In the genomic region with DNA sequence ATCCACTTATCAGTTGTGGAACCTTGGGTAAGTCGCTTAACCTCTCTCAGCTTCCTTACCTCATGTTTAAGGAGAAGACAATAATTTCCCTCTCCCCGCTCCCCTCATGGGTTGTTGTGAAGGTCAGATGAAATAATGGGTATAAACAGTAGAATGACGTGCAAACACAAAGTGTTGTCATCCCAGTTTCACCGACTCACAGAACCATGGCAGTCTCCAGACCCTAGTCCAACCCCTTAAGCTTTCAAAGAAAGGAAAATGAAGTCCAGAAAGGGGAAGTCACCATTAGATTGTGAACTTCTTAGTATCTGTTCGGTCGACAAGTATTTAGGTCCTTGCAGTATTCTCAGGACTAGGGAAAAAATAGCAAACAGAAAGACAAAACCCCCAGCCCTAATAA, we compare ENCODE assay signal across 8 cellular contexts. TPM values are rescaled to one million over a fixed set of nuclear protein-coding genes. Genes with fewer than 3 reads are reported as not detected.
A peak's percentile ranks its signal among the peaks of the same experiment; 100 is the strongest.
DNase-seq lines count a peak whose midpoint lies in the region.

No MANE protein-coding gene starts in this region.

- peak overlapping the region; percentile 96 for H3K4me3 ChIP-seq in CD8-positive, alpha-beta memory T cell (ENCODE audit: low read length)
- peak overlapping the region; percentile 78 for H3K4me3 ChIP-seq in neuron (ENCODE audit: low read length)

- peaks cover 0 to 39% (median 1%) of the 10 kb centered on the region in 3 donors for H3K36me3 Mint-ChIP-seq in CD8-positive, alpha-beta memory T cell
- H3K36me3 Mint-ChIP-seq in dendritic cell treated with granulocyte-macrophage colony-stimulating factor and Interleukin-4, amounts not matched to agents 40 ng/mL and 50 ng/mL, for 4 days (ENCODE audit: low read depth) = peaks cover 68% of the 10 kb centered on the region

- H3K27ac ChIP-seq in CD8-positive, alpha-beta memory T cell (ENCODE audit: low read depth, low read length) = peak overlapping the region; percentile 79

- no peaks in the 10 kb centered on the region for H3K9me3 Mint-ChIP-seq in CD8-positive, alpha-beta memory T cell
- no peaks in the 10 kb centered on the region for H3K9me3 Mint-ChIP-seq in dendritic cell treated with granulocyte-macrophage colony-stimulating factor and Interleukin-4, amounts not matched to agents 40 ng/mL and 50 ng/mL, for 4 days

- H3K27me3 Mint-ChIP-seq in CD8-positive, alpha-beta memory T cell = no peaks in the 10 kb centered on the region
- H3K27me3 Mint-ChIP-seq in dendritic cell treated with granulocyte-macrophage colony-stimulating factor and Interleukin-4, amounts not matched to agents 40 ng/mL and 50 ng/mL, for 4 days = no peaks in the 10 kb centered on the region

- H3K4me1 Mint-ChIP-seq in CD8-positive, alpha-beta memory T cell = peaks cover 29 to 46% (median 35%) of the 10 kb centered on the region in 3 donors
- H3K4me1 Mint-ChIP-seq in dendritic cell treated with granulocyte-macrophage colony-stimulating factor and Interleukin-4, amounts not matched to agents 40 ng/mL and 50 ng/mL, for 4 days (ENCODE audit: low read depth) = peaks cover 50% of the 10 kb centered on the region

- CTCF ChIA-PET in CD8-positive, alpha-beta memory T cell (lab: Charles Lee) = no interaction called here

- no peaks in the 10 kb centered on the region for H3K36me3 ChIP-seq in CD8-positive, alpha-beta memory T cell (ENCODE audit: insufficient read depth, low read length)
- H3K36me3 ChIP-seq in neuron (ENCODE audit: insufficient read depth, low read length) = peaks cover 12% of the 10 kb centered on the region

- no peak for DNase-seq in CD8-positive, alpha-beta memory T cell
- peak; percentile 66 for DNase-seq in NOMO-1 treated with DMSO at 0.1 percent for 48 hours (lab: John Stamatoyannopoulos, UW; ENCODE audit: unreplicated experiment)
- DNase-seq in stimulated activated CD4-positive, alpha-beta T cell treated with anti-CD3 and anti-CD28 coated beads, Interleukin-12 subunit alpha, Interleukin-12 subunit beta, amount 100 ng/mL, for 4 hours = no peak
- no peak for DNase-seq in 8988T
- no peak for DNase-seq in AG20443 (ENCODE audit: low spot score)
- DNase-seq in AG08396 (ENCODE audit: low spot score) = no peak

- no peaks in the 10 kb centered on the region for H3K9me3 ChIP-seq in CD8-positive, alpha-beta memory T cell (ENCODE audit: low read length)
- H3K9me3 ChIP-seq in neuron (ENCODE audit: low read length) = no peaks in the 10 kb centered on the region

- peak overlapping the region; percentile 88 to 98 (median 96) for H3K4me3 Mint-ChIP-seq in CD8-positive, alpha-beta memory T cell
- H3K4me3 Mint-ChIP-seq in dendritic cell treated with granulocyte-macrophage colony-stimulating factor and Interleukin-4, amounts not matched to agents 40 ng/mL and 50 ng/mL, for 4 days = peak overlapping the region; percentile 99

- no peak overlapping the region for H2AFZ ChIP-seq in neuron (ENCODE audit: low read depth, low read length)

- H3K27me3 ChIP-seq in CD8-positive, alpha-beta memory T cell (ENCODE audit: insufficient read depth, low read length, poor library complexity, severe bottlenecking) = no peaks in the 10 kb centered on the region
- no peaks in the 10 kb centered on the region for H3K27me3 ChIP-seq in neuron (ENCODE audit: insufficient read depth, low read length)

- intact Hi-C loops in dendritic cell treated with granulocyte-macrophage colony-stimulating factor and Interleukin-4, amounts not matched to agents 40 ng/mL and 50 ng/mL, for 4 days (cut with micrococcal nuclease) = loop anchor here (2.0 kb wide), 2 partner anchors 27 to 35 kb away; a partner anchor contains a TSS

- peak overlapping the region in 5 of 8 donors; percentile 37 to 97 (median 90) for H3K27ac Mint-ChIP-seq in CD8-positive, alpha-beta memory T cell
- H3K27ac Mint-ChIP-seq in dendritic cell treated with granulocyte-macrophage colony-stimulating factor and Interleukin-4, amounts not matched to agents 40 ng/mL and 50 ng/mL, for 4 days = peak overlapping the region; percentile 97

- POLR2A ChIA-PET in CD8-positive, alpha-beta memory T cell (lab: Charles Lee) = no interaction called here

- H3K4me1 ChIP-seq in CD8-positive, alpha-beta memory T cell (ENCODE audit: insufficient read depth, low read length) = peaks cover 16% of the 10 kb centered on the region
- peaks cover 10% of the 10 kb centered on the region for H3K4me1 ChIP-seq in neuron (ENCODE audit: insufficient read depth, low read length)

RNA-seq across cellular contexts. Expression of a gene that starts 1.1 kb away (rescaled TPM):
- total RNA-seq in CD8-positive, alpha-beta memory T cell = 10 to 100 TPM; 61.9 to 67.4 TPM
- 134 TPM for polyA plus RNA-seq in CD8-positive, alpha-beta memory T cell

RNA-seq across cellular contexts. Expression of a gene that starts 2.1 kb away (rescaled TPM):
- total RNA-seq in CD8-positive, alpha-beta memory T cell = 10 to 100 TPM; 59.4 to 61.9 TPM
- polyA plus RNA-seq in CD8-positive, alpha-beta memory T cell = 15.6 TPM

RNA-seq across cellular contexts. Expression of a gene that starts 5.3 kb away (rescaled TPM):
- total RNA-seq in CD8-positive, alpha-beta memory T cell = not detected
- polyA plus RNA-seq in CD8-positive, alpha-beta memory T cell = 0.76 TPM

RNA-seq across cellular contexts. Expression of a gene that starts 26.6 kb away (rescaled TPM):
- 1 to 10 TPM in 1 of 2 experiments, under 1 TPM in 1; 0.24 to 1.0 TPM for total RNA-seq in CD8-positive, alpha-beta memory T cell
- polyA plus RNA-seq in CD8-positive, alpha-beta memory T cell = not detected

RNA-seq across cellular contexts. Expression of a gene that starts 34.9 kb away (rescaled TPM):
- 100 to 1,000 TPM; 187 to 190 TPM for total RNA-seq in CD8-positive, alpha-beta memory T cell
- polyA plus RNA-seq in CD8-positive, alpha-beta memory T cell = 380 TPM
